8 cellular contexts compared by ENCODE assay signal in genomic region chr15:52464478-52464877, GRCh38.
A peak's percentile ranks its signal among the peaks of the same experiment; 100 is the strongest.
DNase-seq lines count a peak whose midpoint lies in the region; ATAC-seq and TF ChIP-seq lines count a peak whose summit lies in the region.

No MANE protein-coding gene starts in this region.

- H3K4me3 Mint-ChIP-seq in dendritic cell treated with granulocyte-macrophage colony-stimulating factor and Interleukin-4, amounts not matched to agents 40 ng/mL and 50 ng/mL, for 4 days = peak overlapping the region; percentile 50

- H3K27me3 ChIP-seq in A673 (replicated peaks; ENCODE audit: insufficient read depth, low read depth, low read length, poor library complexity) = no peaks in the 10 kb centered on the region

- no peaks in the 10 kb centered on the region for H3K4me1 ChIP-seq in A673 (ENCODE audit: insufficient read depth, low read length, poor library complexity, severe bottlenecking)

- no peak for TF ChIP-seq CTCF in GM12865 (IDR thresholded peaks at IDR 0.05; ENCODE audit: insufficient read depth, low read depth, low read length, missing control alignments)
- TF ChIP-seq CTCF in A673 (conservative IDR thresholded peaks at IDR 0.05; ENCODE audit: low read depth, low read length) = no peak
- TF ChIP-seq CTCF in RWPE1 (conservative IDR thresholded peaks at IDR 0.05; ENCODE audit: low read depth) = no peak

- H3K27ac Mint-ChIP-seq in dendritic cell treated with granulocyte-macrophage colony-stimulating factor and Interleukin-4, amounts not matched to agents 40 ng/mL and 50 ng/mL, for 4 days = peak overlapping the region; percentile 73

- BruUV-seq in A673 (replicated peaks; lab: Mats Ljungman, UMichigan) = no TSS peak

- CTCF ChIA-PET in A673 (lab: Charles Lee) = no interaction called here
- CTCF ChIA-PET in RWPE1 (lab: Yijun Ruan, JAX) = interaction anchor here (0.6 kb wide), 2 partner anchors 146 to 1001 kb away, joined by 3 read pairs; no protein-coding TSS in a partner anchor

- peaks cover 37% of the 10 kb centered on the region for H3K36me3 Mint-ChIP-seq in dendritic cell treated with granulocyte-macrophage colony-stimulating factor and Interleukin-4, amounts not matched to agents 40 ng/mL and 50 ng/mL, for 4 days (ENCODE audit: low read depth)

- H3K9me3 Mint-ChIP-seq in dendritic cell treated with granulocyte-macrophage colony-stimulating factor and Interleukin-4, amounts not matched to agents 40 ng/mL and 50 ng/mL, for 4 days = peaks cover 6% of the 10 kb centered on the region

- intact Hi-C loops in dendritic cell treated with granulocyte-macrophage colony-stimulating factor and Interleukin-4, amounts not matched to agents 40 ng/mL and 50 ng/mL, for 4 days (cut with micrococcal nuclease) = no loop called here
- intact Hi-C loops in A673 (cut with micrococcal nuclease; ENCODE audit: unreplicated experiment) = no loop called here

- peaks cover 53% of the 10 kb centered on the region for H3K4me1 Mint-ChIP-seq in dendritic cell treated with granulocyte-macrophage colony-stimulating factor and Interleukin-4, amounts not matched to agents 40 ng/mL and 50 ng/mL, for 4 days (ENCODE audit: low read depth)

- ATAC-seq in GM19455 (IDR thresholded peaks at IDR 0.05; ENCODE audit: unreplicated experiment) = peak; percentile 63
- peak; percentile 62 for ATAC-seq in HG03196 (IDR thresholded peaks at IDR 0.05; ENCODE audit: unreplicated experiment)

- no peaks in the 10 kb centered on the region for H3K9me3 ChIP-seq in A673 (ENCODE audit: low read depth, low read length, poor library complexity, severe bottlenecking)

- no peaks in the 10 kb centered on the region for H3K36me3 ChIP-seq in A673 (ENCODE audit: insufficient read depth, low read length, poor library complexity, severe bottlenecking)

- POLR2A ChIA-PET in A673 (lab: Charles Lee; ENCODE audit: low non-redundant PET) (no interaction called here), RWPE1 (lab: Yijun Ruan, JAX; ENCODE audit: low non-redundant PET) (no interaction called here)

- H3K27ac ChIP-seq in A673 (ENCODE audit: low read depth, low read length, poor library complexity, severe bottlenecking) (no peak overlapping the region), RWPE1 (no peak overlapping the region)

- H3K4me3 ChIP-seq in GM12865 (ENCODE audit: low read depth, low read length) (peak overlapping the region; percentile 32), A673 (ENCODE audit: low read depth, low read length, poor library complexity, severe bottlenecking) (no peak overlapping the region)

- DNase-seq in GM12865 (ENCODE audit: low read depth) (peak; percentile 91), A673 (ENCODE audit: low spot score) (no peak), RWPE1 (ENCODE audit: low spot score) (no peak), COLO829 (ENCODE audit: low spot score) (no peak), DMS153 (lab: John Stamatoyannopoulos, UW) (no peak)

- H3K27me3 Mint-ChIP-seq in dendritic cell treated with granulocyte-macrophage colony-stimulating factor and Interleukin-4, amounts not matched to agents 40 ng/mL and 50 ng/mL, for 4 days = no peaks in the 10 kb centered on the region
